1 cellular context compared by ENCODE assay signal in the genomic region with DNA sequence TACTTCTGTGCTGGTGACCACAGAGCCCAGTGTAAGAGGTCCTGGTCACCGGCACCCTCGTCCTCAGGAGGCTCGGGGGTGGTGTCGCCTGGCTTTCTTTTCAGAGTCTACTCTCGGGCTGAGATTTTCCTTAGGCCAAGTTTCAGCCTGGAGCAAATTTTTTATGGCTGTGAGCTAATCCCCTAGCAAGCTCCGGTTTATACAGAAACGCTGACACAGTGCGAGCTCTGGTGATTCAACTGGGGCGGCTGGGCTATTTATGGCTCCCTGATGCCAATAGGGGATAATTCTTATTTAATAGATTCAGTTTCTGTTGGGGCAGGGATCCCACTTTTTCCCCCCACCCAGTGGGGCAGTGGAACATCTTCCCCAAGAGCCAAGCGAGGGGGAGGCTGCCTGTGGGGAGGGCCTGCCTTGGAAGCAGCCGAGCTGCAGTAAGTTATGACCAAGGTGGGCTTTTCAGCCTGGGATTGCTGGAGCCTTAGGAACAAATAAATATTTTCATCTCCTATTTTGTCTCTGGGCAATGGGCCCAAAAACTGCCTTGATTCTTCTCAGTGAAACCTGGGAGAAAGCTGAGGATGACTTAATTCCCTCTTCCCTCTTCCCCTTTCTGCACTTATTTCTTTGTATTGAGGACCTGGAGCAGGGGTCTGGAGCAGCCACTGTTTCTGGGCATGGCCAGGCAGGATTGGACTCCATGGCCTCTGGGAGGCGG.
TF ChIP-seq lines count a peak whose summit lies in the region.

No MANE protein-coding gene starts in this region.

TF ChIP-seq in H1, 55 proteins besides CTCF, POLR2A, EP300 and RAD21 (continued from another document):
- TF ChIP-seq RFX5 (IDR thresholded peaks at IDR 0.05; ENCODE audit: borderline replicate concordance, low read depth, low read length) (no peak), CTBP2 (IDR thresholded peaks at IDR 0.05; ENCODE audit: borderline replicate concordance, insufficient read depth, insufficient read length, low read length) (no peak), EZH2 (IDR thresholded peaks at IDR 0.05; ENCODE audit: low read depth, low read length, severe bottlenecking) (no peak), POLR2AphosphoS5 (IDR thresholded peaks at IDR 0.05; ENCODE audit: low read depth, low read length) (no peak), HDAC6 (IDR thresholded peaks at IDR 0.05; ENCODE audit: low read depth, low read length) (no peak), TAF7 (optimal IDR thresholded peaks at IDR 0.05; ENCODE audit: borderline replicate concordance, low read depth, low read length) (no peak)
